ENCODE assay signal across 8 cellular contexts in the genomic region with DNA sequence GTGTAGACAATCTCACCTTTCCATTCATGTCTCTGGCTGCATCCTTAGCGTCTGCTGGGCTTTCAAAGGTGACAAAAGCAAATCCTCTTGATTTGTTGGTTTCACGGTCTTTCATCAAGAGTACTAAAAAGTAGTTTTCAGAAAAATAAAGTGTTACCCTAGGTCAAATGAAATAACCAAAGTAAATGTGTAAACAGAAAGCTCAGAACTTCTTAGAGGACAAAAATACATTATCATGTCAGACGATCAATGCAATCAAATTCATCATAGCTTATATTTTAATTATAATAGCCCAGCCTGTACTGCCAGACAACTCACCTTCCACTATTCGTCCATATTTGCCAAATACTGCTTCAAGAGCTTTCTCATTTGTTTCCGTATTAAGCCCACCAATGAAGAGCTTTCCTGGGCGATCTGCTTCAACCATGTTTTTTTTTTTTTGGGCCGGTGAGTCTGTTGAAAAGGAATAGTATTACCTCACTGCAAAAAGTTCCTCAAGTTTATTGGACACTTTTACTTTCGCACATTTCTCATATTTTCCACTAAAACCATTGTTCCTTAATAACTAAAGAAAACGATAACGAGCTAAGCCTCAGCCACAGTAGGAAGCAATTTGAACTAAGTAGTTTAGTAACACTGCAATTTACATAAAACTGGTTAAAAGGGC. TPM values are rescaled to one million over a fixed set of nuclear protein-coding genes. Genes with fewer than 3 reads are reported as not detected.
A peak's percentile ranks its signal among the peaks of the same experiment; 100 is the strongest.
DNase-seq lines count a peak whose midpoint lies in the region; ATAC-seq and FAIRE-seq lines count a peak whose summit lies in the region.

No MANE protein-coding gene starts in this region.

- no peak for ATAC-seq in activated naive CD8-positive, alpha-beta T cell treated with anti-CD3 and anti-CD28 coated beads, Interleukin-2, amount 50 U/mL, for 24 hours
- no peak for ATAC-seq in HG02970 (IDR thresholded peaks at IDR 0.05; ENCODE audit: low FRiP score, unreplicated experiment)

- no peak for DNase-seq in activated CD4-positive, alpha-beta T cell treated with anti-CD3 and anti-CD28 coated beads, Interleukin-2, amount 10 ng/mL, durations not matched to agents 7 days and 5 days
- no peak for DNase-seq in activated CD4-positive, alpha-beta T cell treated with anti-CD3 and anti-CD28 coated beads for 48 hours
- no peak for DNase-seq in activated naive CD8-positive, alpha-beta T cell treated with anti-CD3 and anti-CD28 coated beads, Interleukin-2, amount 50 U/mL, for 24 hours
- DNase-seq in substantia nigra (lab: John Stamatoyannopoulos, UW) (no peak), HT-29 (ENCODE audit: low spot score) (no peak), AG20443 (ENCODE audit: low spot score) (no peak)

- H3K9me3 Mint-ChIP-seq in activated CD4-positive, alpha-beta T cell treated with anti-CD3 and anti-CD28 coated beads, Interleukin-2, amount 10 ng/mL, durations not matched to agents 7 days and 5 days = no peaks in the 10 kb centered on the region
- H3K9me3 Mint-ChIP-seq in activated naive CD8-positive, alpha-beta T cell treated with anti-CD3 and anti-CD28 coated beads, Interleukin-2, amount 50 U/mL, for 24 hours = no peaks in the 10 kb centered on the region

- H3K27ac Mint-ChIP-seq in activated CD4-positive, alpha-beta T cell treated with anti-CD3 and anti-CD28 coated beads, Interleukin-2, amount 10 ng/mL, durations not matched to agents 7 days and 5 days = peak overlapping the region; percentile 99
- H3K27ac Mint-ChIP-seq in activated naive CD8-positive, alpha-beta T cell treated with anti-CD3 and anti-CD28 coated beads, Interleukin-2, amount 50 U/mL, for 24 hours = peak overlapping the region; percentile 99

- H3K36me3 Mint-ChIP-seq in activated CD4-positive, alpha-beta T cell treated with anti-CD3 and anti-CD28 coated beads, Interleukin-2, amount 10 ng/mL, durations not matched to agents 7 days and 5 days (ENCODE audit: low read depth) = peaks cover 42% of the 10 kb centered on the region
- H3K36me3 Mint-ChIP-seq in activated naive CD8-positive, alpha-beta T cell treated with anti-CD3 and anti-CD28 coated beads, Interleukin-2, amount 50 U/mL, for 24 hours (ENCODE audit: low read depth) = peaks cover 50% of the 10 kb centered on the region

- POLR2A ChIA-PET in activated CD4-positive, alpha-beta T cell treated with anti-CD3 and anti-CD28 coated beads, Interleukin-2, amount 10 ng/mL, durations not matched to agents 7 days and 5 days (lab: Charles Lee) = interaction anchor here (0.6 to 1.0 kb wide), 3 partner anchors 9 to 99 kb away, joined by 3 to 11 read pairs (median 5); partner anchors contain the start of gene ARHGEF6

- H3K27ac ChIP-seq in substantia nigra (ENCODE audit: low read depth, low read length, poor library complexity, severe bottlenecking) = peak overlapping the region; percentile 86

- peak; percentile 81 for FAIRE-seq in islet of Langerhans (lab: Jason Lieb, UNC)

- no peaks in the 10 kb centered on the region for H3K27me3 Mint-ChIP-seq in activated CD4-positive, alpha-beta T cell treated with anti-CD3 and anti-CD28 coated beads, Interleukin-2, amount 10 ng/mL, durations not matched to agents 7 days and 5 days
- no peaks in the 10 kb centered on the region for H3K27me3 Mint-ChIP-seq in activated naive CD8-positive, alpha-beta T cell treated with anti-CD3 and anti-CD28 coated beads, Interleukin-2, amount 50 U/mL, for 24 hours

- H3K4me3 Mint-ChIP-seq in activated CD4-positive, alpha-beta T cell treated with anti-CD3 and anti-CD28 coated beads, Interleukin-2, amount 10 ng/mL, durations not matched to agents 7 days and 5 days = peak overlapping the region; percentile 99
- H3K4me3 Mint-ChIP-seq in activated naive CD8-positive, alpha-beta T cell treated with anti-CD3 and anti-CD28 coated beads, Interleukin-2, amount 50 U/mL, for 24 hours = peak overlapping the region; percentile 97

- H3K4me1 Mint-ChIP-seq in activated CD4-positive, alpha-beta T cell treated with anti-CD3 and anti-CD28 coated beads, Interleukin-2, amount 10 ng/mL, durations not matched to agents 7 days and 5 days = peaks cover 23% of the 10 kb centered on the region
- peaks cover 37% of the 10 kb centered on the region for H3K4me1 Mint-ChIP-seq in activated naive CD8-positive, alpha-beta T cell treated with anti-CD3 and anti-CD28 coated beads, Interleukin-2, amount 50 U/mL, for 24 hours

- CTCF ChIA-PET in activated CD4-positive, alpha-beta T cell treated with anti-CD3 and anti-CD28 coated beads, Interleukin-2, amount 10 ng/mL, durations not matched to agents 7 days and 5 days (lab: Charles Lee) = interaction anchor here (0.6 to 1.3 kb wide), 2 partner anchors 28 to 152 kb away, joined by 3 read pairs; no protein-coding TSS in a partner anchor

RNA-seq across cellular contexts. Expression of gene RBMX, which starts 1.4 kb away (rescaled TPM):
- total RNA-seq in activated CD4-positive, alpha-beta T cell treated with anti-CD3 and anti-CD28 coated beads, Interleukin-2, amount 10 ng/mL, durations not matched to agents 7 days and 5 days = 100 to 1,000 TPM; 281 to 316 TPM
- total RNA-seq in HT-29 (2014; rRNA removed; shearing (Covaris generic)) = 255 and 257 TPM in 2 replicates
